In the genomic region with DNA sequence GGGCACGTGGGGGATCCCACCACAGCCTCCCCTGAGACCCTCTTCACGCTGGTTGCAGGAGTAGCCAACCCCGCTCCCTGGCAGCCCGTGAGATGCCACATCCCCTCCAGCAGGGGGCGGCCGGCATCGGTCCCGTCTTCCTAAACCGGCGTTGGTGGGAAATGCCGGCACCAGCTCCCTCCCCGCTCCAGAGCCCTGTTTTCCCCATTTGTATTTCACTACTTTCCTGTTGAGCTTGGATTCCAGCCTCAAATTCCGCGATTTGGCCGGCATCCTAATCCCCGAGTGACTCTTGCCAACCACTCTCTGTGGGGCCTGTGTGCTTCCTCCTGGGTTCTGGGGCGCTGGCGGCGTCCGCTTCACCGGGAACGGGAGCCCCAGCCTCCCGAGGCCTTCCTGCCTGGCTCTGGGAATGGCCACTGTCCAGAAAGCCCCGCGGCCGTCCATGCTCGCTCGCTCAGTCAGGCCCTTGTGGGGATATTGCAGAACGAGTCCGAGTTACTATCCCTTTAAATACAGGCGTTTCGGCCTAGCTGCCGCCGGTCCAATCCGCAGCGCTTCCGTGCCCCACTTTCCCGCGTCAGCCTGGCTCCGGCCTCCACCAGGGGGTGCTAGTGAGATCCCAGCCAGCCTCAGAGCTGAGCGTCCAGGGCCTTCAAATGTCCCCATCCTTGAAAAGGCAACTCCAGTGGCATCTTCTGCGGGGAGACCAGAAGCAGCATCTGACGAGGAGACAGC, we compare ENCODE assay signal across 8 cellular contexts. TPM values are rescaled to one million over a fixed set of nuclear protein-coding genes. Genes with fewer than 3 reads are reported as not detected.
DNase-seq lines count a peak whose midpoint lies in the region; ATAC-seq and TF ChIP-seq lines count a peak whose summit lies in the region.

No MANE protein-coding gene starts in this region.

- H3K4me1 Mint-ChIP-seq in activated CD8-positive, alpha-beta T cell treated with anti-CD3 and anti-CD28 coated beads, Interleukin-2, amount 10 ng/mL, durations not matched to agents 7 days and 5 days (ENCODE audit: low read depth), result peaks cover 9% of the 10 kb centered on the region

- no peaks in the 10 kb centered on the region for H3K36me3 ChIP-seq in BJ (ENCODE audit: control insufficient read depth, insufficient read depth, low read length)
- H3K36me3 ChIP-seq in ectodermal cell (ENCODE audit: control insufficient read depth, insufficient read depth, low read length), result no peaks in the 10 kb centered on the region
- H3K36me3 ChIP-seq in lung (ENCODE audit: control insufficient read depth in 2 of 2, insufficient read depth in 2 of 2, low read length in 2 of 2), result no peaks in the 10 kb centered on the region

- POLR2A ChIA-PET in BJ (lab: Charles Lee), result no interaction called here
- POLR2A ChIA-PET in activated CD8-positive, alpha-beta T cell treated with anti-CD3 and anti-CD28 coated beads, Interleukin-2, amount 10 ng/mL, durations not matched to agents 7 days and 5 days (lab: Charles Lee), result interaction anchor here (2.1 kb wide), 1 partner anchor 253 kb away, joined by 14 read pairs; the partner anchor contains the start of genes ASB7 and LINS1

- H3K4me1 ChIP-seq in ectodermal cell (ENCODE audit: control insufficient read depth, insufficient read depth, low read length) (no peaks in the 10 kb centered on the region), lung (ENCODE audit: control insufficient read depth in 2 of 2, insufficient read depth in 2 of 2, low read length in 2 of 2) (peaks cover 0 to 8% of the 10 kb centered on the region in 2 donors)

- ATAC-seq in GM19043 (IDR thresholded peaks at IDR 0.05; ENCODE audit: low read depth, unreplicated experiment), result peak; percentile 92
- peak; percentile 94 for ATAC-seq in HG03432 (IDR thresholded peaks at IDR 0.05; ENCODE audit: unreplicated experiment)
- peak; percentile 98 for ATAC-seq in activated CD8-positive, alpha-beta T cell treated with anti-CD3 and anti-CD28 coated beads, Interleukin-2, amount 10 ng/mL, durations not matched to agents 7 days and 5 days
- ATAC-seq in lung (ENCODE audit: insufficient read depth, low FRiP score), result peak; percentile 95

- TF ChIP-seq CTCF in BJ (IDR thresholded peaks at IDR 0.05; ENCODE audit: insufficient read depth, low read depth, low read length) (peak; percentile 95), lung (IDR thresholded peaks at IDR 0.05; ENCODE audit: control extremely low read depth, extremely low read depth) (peak; percentile 91)

- H3K9me3 ChIP-seq in ectodermal cell (ENCODE audit: control insufficient read depth, low read length) (no peaks in the 10 kb centered on the region), lung (ENCODE audit: control insufficient read depth in 2 of 2, insufficient read depth in 1 of 2, low read length in 1 of 2) (no peaks in the 10 kb centered on the region)

- CTCF ChIA-PET in BJ (lab: Yijun Ruan, JAX), result interaction anchor here (0.8 to 2.3 kb wide), 20 partner anchors 8 to 657 kb away, joined by 3 to 25 read pairs (median 4); partner anchors contain the start of genes ASB7 and LINS1
- CTCF ChIA-PET in activated CD8-positive, alpha-beta T cell treated with anti-CD3 and anti-CD28 coated beads, Interleukin-2, amount 10 ng/mL, durations not matched to agents 7 days and 5 days (lab: Charles Lee), result interaction anchor here (0.6 to 7.7 kb wide), 74 partner anchors 9 to 768 kb away, joined by 3 to 148 read pairs (median 5); partner anchors contain the start of genes ADAMTS17, ASB7, CERS3 and LINS1

- H3K4me3 Mint-ChIP-seq in activated CD8-positive, alpha-beta T cell treated with anti-CD3 and anti-CD28 coated beads, Interleukin-2, amount 10 ng/mL, durations not matched to agents 7 days and 5 days, result peak overlapping the region; percentile 83

- H3K9me3 Mint-ChIP-seq in activated CD8-positive, alpha-beta T cell treated with anti-CD3 and anti-CD28 coated beads, Interleukin-2, amount 10 ng/mL, durations not matched to agents 7 days and 5 days (ENCODE audit: insufficient read depth), result no peaks in the 10 kb centered on the region

- WGBS in ectodermal cell, 2 experiments, result 1% methylated on average over 43 of the region's 43 CpGs
- WGBS in lung, 2 donors, result 0 to 1% methylated on average over 42 to 43 of the region's 43 CpGs

- peaks cover 9% of the 10 kb centered on the region for H3K27me3 Mint-ChIP-seq in activated CD8-positive, alpha-beta T cell treated with anti-CD3 and anti-CD28 coated beads, Interleukin-2, amount 10 ng/mL, durations not matched to agents 7 days and 5 days (ENCODE audit: low read depth)

- H3K4me3 ChIP-seq in BJ (ENCODE audit: low read depth, low read length) (peak overlapping the region; percentile 65), ectodermal cell (ENCODE audit: insufficient read depth, low read depth, low read length) (peak overlapping the region; percentile 60), lung (peak overlapping the region; percentile 72)

- H3K36me3 Mint-ChIP-seq in activated CD8-positive, alpha-beta T cell treated with anti-CD3 and anti-CD28 coated beads, Interleukin-2, amount 10 ng/mL, durations not matched to agents 7 days and 5 days (ENCODE audit: low read depth), result no peaks in the 10 kb centered on the region

- DNase-seq in BJ (ENCODE audit: low read depth), result peak; percentile 19
- DNase-seq in NCI-H774 (lab: John Stamatoyannopoulos, UW), result peak; percentile 84
- peak; percentile 91 for DNase-seq in activated CD8-positive, alpha-beta T cell treated with anti-CD3 and anti-CD28 coated beads, Interleukin-2, amount 10 ng/mL, durations not matched to agents 7 days and 5 days
- DNase-seq in lung (ENCODE audit: low spot score), result peak; percentile 95
- peak; percentile 43 to 83 (median 61) for DNase-seq in stimulated activated CD4-positive, alpha-beta T cell treated with anti-CD3 and anti-CD28 coated beads, TNF-alpha, amount 100 ng/mL, for 1 hour (ENCODE audit: low read depth in 3 of 3, low spot score in 1 of 3)

- peak overlapping the region; percentile 88 for H3K27ac Mint-ChIP-seq in activated CD8-positive, alpha-beta T cell treated with anti-CD3 and anti-CD28 coated beads, Interleukin-2, amount 10 ng/mL, durations not matched to agents 7 days and 5 days

- H3K27ac ChIP-seq in ectodermal cell (ENCODE audit: insufficient read depth, low read depth, low read length, poor library complexity, severe bottlenecking) (no peak overlapping the region), lung (ENCODE audit: low read depth in 1 of 2, low read length in 1 of 2) (peak overlapping the region; percentile 95 to 98)

- H3K27me3 ChIP-seq in BJ (ENCODE audit: control insufficient read depth, insufficient read depth, low read length) (no peaks in the 10 kb centered on the region), ectodermal cell (ENCODE audit: control insufficient read depth, insufficient read depth, low read length, poor library complexity, severe bottlenecking) (peaks cover 5% of the 10 kb centered on the region), lung (ENCODE audit: control insufficient read depth, insufficient read depth) (no peaks in the 10 kb centered on the region)

RNA-seq across cellular contexts. Expression of gene ADAMTS17, which starts 8.1 kb away (rescaled TPM):
- polyA plus RNA-seq in BJ (2011; rRNA removed) (not detected in 2 replicates), lung (1 to 10 TPM in 1 of 2 donors, under 1 TPM in 1; 0.47 to 1.6 TPM)
- not detected in 2 replicates for polyA minus RNA-seq in BJ (2011; rRNA and poly(A)+ RNA removed)
- total RNA-seq in activated CD8-positive, alpha-beta T cell treated with anti-CD3 and anti-CD28 coated beads, Interleukin-2, amount 10 ng/mL, durations not matched to agents 7 days and 5 days, result 1 to 10 TPM; 5.1 to 6.0 TPM
- polyA plus RNA-seq in ectodermal cell (2013, experiment 1 of 4), result 1.2 TPM
- polyA plus RNA-seq in ectodermal cell (2013, experiment 2 of 4), result 2.2 TPM
- 1.3 TPM for polyA plus RNA-seq in ectodermal cell (2013, experiment 3 of 4)
- polyA plus RNA-seq in ectodermal cell (2013, experiment 4 of 4), result 2.1 TPM
- total RNA-seq in lung, result 1 to 10 TPM; 2.7 to 6.6 TPM

Comparison
In these comparisons a context has a peak if more than half of its experiments do, and no peak if none do; other contexts are left out.
1. DNase-seq: peak in every context shown above with its lines; median percentile 95 in lung; 91 in activated CD8-positive, alpha-beta T cell treated with anti-CD3 and anti-CD28 coated beads, Interleukin-2, amount 10 ng/mL, durations not matched to agents 7 days and 5 days; 84 in NCI-H774; 61 in stimulated activated CD4-positive, alpha-beta T cell treated with anti-CD3 and anti-CD28 coated beads, TNF-alpha, amount 100 ng/mL, for 1 hour; 19 in BJ.